Comparison of ENCODE assay signal across 16 cellular contexts in genomic region chr10:63480237-63480636, GRCh38.
"Had no signal": no experiment of that assay in that cellular context is flagged by ENCODE, and none has a peak within 500 bp of the region (broad histone marks: within the 10 kb centered on the region; RNA-seq: fewer than 3 reads in every experiment).

No MANE protein-coding gene starts in this region.

- ATAC-seq: esophagus mucosa; lower lobe of right lung; naive thymus-derived CD4-positive, alpha-beta T cell; psoas muscle; sciatic nerve had no signal

- H3K4me3 ChIP-seq: heart left ventricle, left ventricle myocardium inferior, lower lobe of right lung, psoas muscle had no signal

- FAIRE-seq: urothelium cell line had no signal

- DNase-seq: cortex of kidney; effector memory CD4-positive, alpha-beta T cell; heart left ventricle; hypothalamus; kidney glomerular epithelial cell; left ventricle myocardium inferior; lower lobe of right lung; mesenchymal stem cell; naive thymus-derived CD4-positive, alpha-beta T cell; nephron progenitor cell; psoas muscle; retina; stimulated activated naive CD4-positive, alpha-beta T cell treated with Interleukin-2 at 50 U/mL for 16 hours had no signal

- H3K9me3 ChIP-seq: left ventricle myocardium inferior, lower lobe of right lung, psoas muscle had no signal

- H3K36me3 ChIP-seq: heart left ventricle, left ventricle myocardium inferior, lower lobe of right lung had no signal
